In the genomic region with DNA sequence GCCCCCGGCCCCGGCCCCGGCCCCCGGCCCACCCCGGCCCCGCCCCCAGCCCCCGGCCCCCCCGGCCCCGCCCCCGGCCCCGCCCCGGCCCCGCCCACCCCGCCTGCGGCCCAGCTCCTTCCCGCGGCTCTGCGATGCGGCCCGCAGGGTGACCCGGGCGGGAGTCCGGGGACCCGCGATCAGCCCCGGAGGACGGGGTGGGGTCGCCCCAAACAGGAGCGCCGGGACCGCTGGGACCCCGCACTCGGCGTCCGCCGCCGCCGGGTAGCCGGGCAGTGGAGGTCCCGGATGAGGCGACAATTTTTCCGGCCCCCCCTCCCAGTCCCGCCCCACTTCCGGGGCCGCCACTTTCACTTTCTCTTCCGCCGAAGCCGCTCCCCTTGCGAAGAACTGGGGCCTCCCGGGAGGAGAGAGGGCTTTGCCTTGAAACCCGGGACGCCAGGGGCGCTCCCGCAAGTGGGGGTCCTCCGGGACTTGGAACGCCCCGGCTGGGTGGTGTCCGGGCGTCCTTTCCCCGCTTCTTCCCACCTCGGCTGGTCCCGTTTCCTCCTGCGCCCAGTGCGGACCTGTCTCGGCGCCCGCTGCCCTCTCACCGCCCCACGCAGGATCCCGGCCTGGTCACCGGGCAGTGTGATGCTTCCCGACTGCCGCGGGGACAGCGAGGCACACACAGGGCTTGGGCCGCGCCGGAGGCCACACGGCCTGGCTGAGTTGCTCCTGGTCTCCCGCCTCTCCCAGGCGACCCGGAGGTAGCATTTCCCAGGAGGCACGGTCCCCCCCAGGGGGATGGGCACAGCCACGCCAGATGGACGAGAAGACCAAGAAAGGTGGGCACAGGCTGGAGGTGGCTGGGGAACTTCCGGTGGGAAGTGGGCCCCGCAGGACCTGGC, we compare ENCODE assay signal across 8 cellular contexts. TPM values are rescaled to one million over a fixed set of nuclear protein-coding genes. Genes with fewer than 3 reads are reported as not detected.
A peak's percentile ranks its signal among the peaks of the same experiment; 100 is the strongest.
DNase-seq lines count a peak whose midpoint lies in the region; ATAC-seq lines count a peak whose summit lies in the region.

A gene (plus strand): TSS at position 347 of the 890 bp plus-strand sequence. CDS start 459 bp downstream, at position 806.

- H3K27ac ChIP-seq in cingulate gyrus (ENCODE audit: low read depth, low read length), result peak within 1 kb of the TSS; percentile 81

- DNase-seq in AG20443 (ENCODE audit: low spot score), result peak; percentile 98
- DNase-seq in NCI-H446 (lab: John Stamatoyannopoulos, UW), result peak; percentile 52 to 76
- peak; percentile 87 to 89 for DNase-seq in activated CD4-positive, alpha-beta T cell treated with anti-CD3 and anti-CD28 coated beads for 4 hours
- peak; percentile 86 to 90 for DNase-seq in left colon
- peak; percentile 82 to 85 for DNase-seq in stimulated activated CD4-positive, alpha-beta T cell treated with anti-CD3 and anti-CD28 coated beads, Interleukin-1b, Interleukin-23, amount 100 ng/mL, for 4 hours (ENCODE audit: low read depth in 2 of 2)

- ATAC-seq in GM19035 (IDR thresholded peaks at IDR 0.05; ENCODE audit: unreplicated experiment), result peak; percentile 60
- ATAC-seq in HG03280 (IDR thresholded peaks at IDR 0.05; ENCODE audit: unreplicated experiment), result peak; percentile 67
- peak; percentile 83 for ATAC-seq in left colon

- intact Hi-C loops in left colon (cut with DNase I, micrococcal nuclease), result no loop called here

RNA-seq across cellular contexts. Expression of the gene that starts here (rescaled TPM):
- 100 to 1,000 TPM; 103 to 134 TPM for total RNA-seq in left colon

Comparison
In these comparisons a context has a peak if more than half of its experiments do, and no peak if none do; other contexts are left out.
1. Peak in every context shown above with its lines: DNase-seq, ATAC-seq and H3K27ac ChIP-seq.